ENCODE assay signal across 13 cellular contexts in the genomic region with DNA sequence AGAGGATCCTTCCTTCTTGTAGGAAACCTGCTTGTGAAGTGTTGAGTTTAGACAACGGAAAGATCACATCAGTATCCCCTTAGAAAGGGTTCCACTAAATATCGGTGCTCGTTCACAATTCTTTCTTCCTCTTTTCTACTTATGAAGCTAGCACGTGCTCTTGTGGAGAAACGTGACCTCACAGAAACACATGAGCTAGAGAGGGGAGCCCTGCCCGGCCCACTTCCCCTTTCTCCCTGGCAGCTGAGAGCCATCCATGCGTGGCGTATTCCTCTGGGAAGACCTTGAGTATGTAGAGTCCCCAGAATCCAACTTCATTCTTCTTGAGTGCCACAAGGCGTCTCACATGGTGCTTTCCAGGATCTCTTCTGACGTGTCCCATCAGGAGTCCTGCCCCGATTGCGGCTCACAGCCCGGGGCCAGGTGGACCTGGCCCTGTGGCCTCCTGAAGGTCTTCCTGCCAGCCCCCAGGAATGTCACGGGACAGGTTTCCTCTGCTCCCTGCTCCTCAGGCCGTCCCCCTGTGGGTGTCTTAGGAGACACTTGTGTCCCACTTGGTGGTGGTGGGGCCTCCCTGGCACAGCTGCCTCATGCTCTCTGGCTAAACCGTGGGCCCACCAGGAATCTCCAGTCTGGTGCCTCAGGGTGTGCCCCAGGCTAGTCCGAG. TPM values are rescaled to one million over a fixed set of nuclear protein-coding genes. Genes with fewer than 3 reads are reported as not detected.
DNase-seq lines count a peak whose midpoint lies in the region; ATAC-seq and TF ChIP-seq lines count a peak whose summit lies in the region.
"Not testable (repeated sequence)": the region's sequence is repeated elsewhere in the genome, so short reads cannot be mapped to it uniquely, and the experiment has no call there.
"Had no signal": no experiment of that assay in that cellular context is flagged by ENCODE, and none has a peak within 500 bp of the region (broad histone marks: within the 10 kb centered on the region; RNA-seq: fewer than 3 reads in every experiment).

No MANE protein-coding gene starts in this region.

- ATAC-seq in GM18502 (IDR thresholded peaks at IDR 0.05; ENCODE audit: poor library complexity, unreplicated experiment), result peak; percentile 57
- ATAC-seq in GM19452 (IDR thresholded peaks at IDR 0.05; ENCODE audit: unreplicated experiment), result peak; percentile 54
- peak; percentile 34 for ATAC-seq in HG02642 (IDR thresholded peaks at IDR 0.05; ENCODE audit: poor library complexity, unreplicated experiment)
- peak; percentile 61 for ATAC-seq in HG03135 (IDR thresholded peaks at IDR 0.05; ENCODE audit: unreplicated experiment)
- ATAC-seq in Right ventricle myocardium inferior, result peak; percentile 63
- ATAC-seq in naive thymus-derived CD4-positive, alpha-beta T cell, result peak; percentile 73

- not testable (repeated sequence) for H3K9me2 ChIP-seq in OCI-LY7 (ENCODE audit: insufficient read depth, low read length)

- H3K9me3 ChIP-seq in OCI-LY7 (ENCODE audit: low read length); naive thymus-derived CD4-positive, alpha-beta T cell (ENCODE audit: control insufficient read depth in 2 of 3, low read length in 3 of 3): not testable (repeated sequence)

- H3K36me3 Mint-ChIP-seq in naive thymus-derived CD4-positive, alpha-beta T cell, result not testable (repeated sequence)

- not testable (repeated sequence) for H3K27ac Mint-ChIP-seq in naive thymus-derived CD4-positive, alpha-beta T cell

- not testable (repeated sequence) for H3K79me2 ChIP-seq in OCI-LY7 (ENCODE audit: insufficient read depth, low read depth, low read length)

- H3K27me3 Mint-ChIP-seq in naive thymus-derived CD4-positive, alpha-beta T cell, result not testable (repeated sequence)

- not testable (repeated sequence) for H3K4me3 ChIP-seq in OCI-LY7 (ENCODE audit: low read depth, low read length, poor library complexity, severe bottlenecking); naive thymus-derived CD4-positive, alpha-beta T cell (ENCODE audit: low read length)

- CTCF ChIA-PET in OCI-LY7 (lab: Charles Lee; ENCODE audit: unreplicated experiment); naive thymus-derived CD4-positive, alpha-beta T cell (lab: Charles Lee): not testable (repeated sequence)

- intact Hi-C loops in OCI-LY7 (cut with micrococcal nuclease; ENCODE audit: unreplicated experiment); Right ventricle myocardium inferior (cut with DNase I); naive thymus-derived CD4-positive, alpha-beta T cell (cut with micrococcal nuclease): not testable (repeated sequence)

- H3K27me3 ChIP-seq in naive thymus-derived CD4-positive, alpha-beta T cell (ENCODE audit: control insufficient read depth in 2 of 2, insufficient read depth in 2 of 2, low read length in 2 of 2), result not testable (repeated sequence)

- not testable (repeated sequence) for BruUV-seq in OCI-LY7 (replicated peaks; lab: Mats Ljungman, UMichigan)

- not testable (repeated sequence) for H3K36me3 ChIP-seq in OCI-LY7 (ENCODE audit: insufficient read depth, low read length); naive thymus-derived CD4-positive, alpha-beta T cell (ENCODE audit: control insufficient read depth in 2 of 3, insufficient read depth in 3 of 3, low read length in 3 of 3)

- POLR2A ChIA-PET in OCI-LY7 (lab: Charles Lee); naive thymus-derived CD4-positive, alpha-beta T cell (lab: Charles Lee): not testable (repeated sequence)

- not testable (repeated sequence) for H4K20me1 ChIP-seq in OCI-LY7 (ENCODE audit: insufficient read depth, low read length)

- H3K4me3 Mint-ChIP-seq in naive thymus-derived CD4-positive, alpha-beta T cell, result not testable (repeated sequence)

- DNase-seq in OCI-LY7 (ENCODE audit: low spot score); Right ventricle myocardium inferior (ENCODE audit: missing footprints); naive thymus-derived CD4-positive, alpha-beta T cell: not testable (repeated sequence)

- not testable (repeated sequence) for H2AFZ ChIP-seq in OCI-LY7 (ENCODE audit: low read length)

- H3K9me3 Mint-ChIP-seq in naive thymus-derived CD4-positive, alpha-beta T cell, result not testable (repeated sequence)

- TF ChIP-seq CTCF in OCI-LY7 (conservative IDR thresholded peaks at IDR 0.05; ENCODE audit: low read length), result not testable (repeated sequence)

- H3K27ac ChIP-seq in OCI-LY7 (ENCODE audit: low read depth, low read length, poor library complexity, severe bottlenecking), result peak overlapping the region; percentile 33
- H3K27ac ChIP-seq in naive thymus-derived CD4-positive, alpha-beta T cell (ENCODE audit: low read depth, low read length), result not testable (repeated sequence)

- not testable (repeated sequence) for H3K4me1 ChIP-seq in OCI-LY7 (ENCODE audit: insufficient read depth, low read length, poor library complexity, severe bottlenecking); naive thymus-derived CD4-positive, alpha-beta T cell (ENCODE audit: control insufficient read depth in 2 of 2, insufficient read depth in 2 of 2, low read length in 2 of 2)

- not testable (repeated sequence) for H3K4me1 Mint-ChIP-seq in naive thymus-derived CD4-positive, alpha-beta T cell

- H3K4me2 ChIP-seq in OCI-LY7 (ENCODE audit: low read length), result not testable (repeated sequence)

RNA-seq across cellular contexts. Expression of a gene that starts 22.4 kb away (rescaled TPM):
- 11.7 and 14.4 TPM in 2 replicates for total RNA-seq in OCI-LY7 (2014; rRNA removed; shearing (Covaris generic))
- 38.3 and 40.6 TPM in 2 replicates for total RNA-seq in OCI-LY7 (2022)
- 47.1 TPM for total RNA-seq in Right ventricle myocardium inferior
- 10 to 100 TPM; 52.2 to 71.5 (median 58.3) TPM for total RNA-seq in naive thymus-derived CD4-positive, alpha-beta T cell
- polyA plus RNA-seq in naive thymus-derived CD4-positive, alpha-beta T cell, result 10 to 100 TPM; 30.7 to 43.5 TPM

RNA-seq across cellular contexts. Expression of a gene that starts 29.1 kb away (rescaled TPM):
- 0.25 TPM in 1 of 2 replicates, not detected in the other for total RNA-seq in OCI-LY7 (2014; rRNA removed; shearing (Covaris generic))
- 0.35 and 0.55 TPM in 2 replicates for total RNA-seq in OCI-LY7 (2022)
- total RNA-seq in Right ventricle myocardium inferior, result not detected
- 1 to 10 TPM in 3 of 5 experiments, not detected in 2; 1.4 to 3.3 (median 2.8) TPM for total RNA-seq in naive thymus-derived CD4-positive, alpha-beta T cell
- 1 to 10 TPM; 3.7 to 7.3 TPM for polyA plus RNA-seq in naive thymus-derived CD4-positive, alpha-beta T cell
- total RNA-seq: activated CD4-positive, alpha-beta T cell treated with anti-CD3 and anti-CD28 coated beads, Interleukin-2, amount 10 ng/mL, durations not matched to agents 24 days and 14 days; activated naive CD8-positive, alpha-beta T cell treated with anti-CD3 and anti-CD28 coated beads for 36 hours; activated T-helper 17 cell treated with anti-CD3 and anti-CD28 coated beads, Interleukin-2, amount 50 U/mL, for 72 hours; glomerular endothelial cell; MCF 10A; temporal lobe had no signal

RNA-seq across cellular contexts. Expression of a gene that starts 40.1 kb away (rescaled TPM):
- 48.4 and 51.8 TPM in 2 replicates for total RNA-seq in OCI-LY7 (2014; rRNA removed; shearing (Covaris generic))
- total RNA-seq in OCI-LY7 (2022) (47.1 and 59.7 TPM in 2 replicates), Right ventricle myocardium inferior (16.2 TPM)
- total RNA-seq in naive thymus-derived CD4-positive, alpha-beta T cell, result 100 to 1,000 TPM in 4 of 5 experiments, 10 to 100 TPM in 1; 60.0 to 258 (median 112) TPM
- 10 to 100 TPM; 15.0 to 22.5 TPM for polyA plus RNA-seq in naive thymus-derived CD4-positive, alpha-beta T cell

RNA-seq across cellular contexts. Expression of a gene that starts 46.5 kb away (rescaled TPM):
- total RNA-seq in OCI-LY7 (2014; rRNA removed; shearing (Covaris generic)), result 15.0 and 16.4 TPM in 2 replicates
- 87.4 and 94.3 TPM in 2 replicates for total RNA-seq in OCI-LY7 (2022)
- total RNA-seq in Right ventricle myocardium inferior, result 137 TPM
- 100 to 1,000 TPM in 4 of 5 experiments, 10 to 100 TPM in 1; 98.2 to 303 (median 113) TPM for total RNA-seq in naive thymus-derived CD4-positive, alpha-beta T cell
- 10 to 100 TPM; 76.5 to 96.9 TPM for polyA plus RNA-seq in naive thymus-derived CD4-positive, alpha-beta T cell
